ENCODE assay signal across 24 cellular contexts in genomic region chr19:7076151-7076550, GRCh38. TPM values are rescaled to one million over a fixed set of nuclear protein-coding genes. Genes with fewer than 3 reads are reported as not detected.
"Had no signal": no experiment of that assay in that cellular context is flagged by ENCODE, and none has a peak within 500 bp of the region (broad histone marks: within the 10 kb centered on the region; RNA-seq: fewer than 3 reads in every experiment).

No MANE protein-coding gene starts in this region.

- H3K27ac ChIP-seq: SJSA1, SK-N-MC had no signal

- DNase-seq: IMR-90, Karpas-422, KG1, MG63, NCI-H1092, NCI-H1105 treated with DMSO at 0.1 percent for 48 hours, NCI-H1417 treated with DMSO at 0.1 percent for 48 hours, NCI-H187, NCI-H2029, NCI-H2081 treated with DMSO at 0.1 percent for 48 hours, NCI-H2171, NCI-H226, NCI-H446, NCI-H510A, NCI-H524 treated with DMSO at 0.1 percent for 48 hours, NCI-H69, NCI-H774, Right ventricle myocardium superior, RPMI8226, SIG-M5 had no signal

- H3K4me3 ChIP-seq: MG63, SJSA1, SK-N-MC had no signal

- H3K4me1 ChIP-seq: SJSA1 had no signal

- H3K27me3 ChIP-seq: MG63, SJSA1 had no signal

- ATAC-seq: HepG2 had no signal

RNA-seq across cellular contexts. Expression of gene MBD3L3, which starts 17.7 kb away (rescaled TPM):
- total RNA-seq: HepG2, HT1080, IMR-90, Right ventricle myocardium superior, SJSA1 had no signal

RNA-seq across cellular contexts. Expression of gene MBD3L2, which starts 27.0 kb away (rescaled TPM):
- total RNA-seq: HepG2, HT1080, IMR-90, Right ventricle myocardium superior, SJSA1 had no signal

RNA-seq across cellular contexts. Expression of gene MBD3L4, which starts 36.2 kb away (rescaled TPM):
- total RNA-seq: HepG2, HT1080, IMR-90, Right ventricle myocardium superior, SJSA1 had no signal

RNA-seq across cellular contexts. Expression of gene MBD3L5, which starts 45.8 kb away (rescaled TPM):
- total RNA-seq: HepG2, HT1080, IMR-90, Right ventricle myocardium superior, SJSA1 had no signal
